In the genomic region with DNA sequence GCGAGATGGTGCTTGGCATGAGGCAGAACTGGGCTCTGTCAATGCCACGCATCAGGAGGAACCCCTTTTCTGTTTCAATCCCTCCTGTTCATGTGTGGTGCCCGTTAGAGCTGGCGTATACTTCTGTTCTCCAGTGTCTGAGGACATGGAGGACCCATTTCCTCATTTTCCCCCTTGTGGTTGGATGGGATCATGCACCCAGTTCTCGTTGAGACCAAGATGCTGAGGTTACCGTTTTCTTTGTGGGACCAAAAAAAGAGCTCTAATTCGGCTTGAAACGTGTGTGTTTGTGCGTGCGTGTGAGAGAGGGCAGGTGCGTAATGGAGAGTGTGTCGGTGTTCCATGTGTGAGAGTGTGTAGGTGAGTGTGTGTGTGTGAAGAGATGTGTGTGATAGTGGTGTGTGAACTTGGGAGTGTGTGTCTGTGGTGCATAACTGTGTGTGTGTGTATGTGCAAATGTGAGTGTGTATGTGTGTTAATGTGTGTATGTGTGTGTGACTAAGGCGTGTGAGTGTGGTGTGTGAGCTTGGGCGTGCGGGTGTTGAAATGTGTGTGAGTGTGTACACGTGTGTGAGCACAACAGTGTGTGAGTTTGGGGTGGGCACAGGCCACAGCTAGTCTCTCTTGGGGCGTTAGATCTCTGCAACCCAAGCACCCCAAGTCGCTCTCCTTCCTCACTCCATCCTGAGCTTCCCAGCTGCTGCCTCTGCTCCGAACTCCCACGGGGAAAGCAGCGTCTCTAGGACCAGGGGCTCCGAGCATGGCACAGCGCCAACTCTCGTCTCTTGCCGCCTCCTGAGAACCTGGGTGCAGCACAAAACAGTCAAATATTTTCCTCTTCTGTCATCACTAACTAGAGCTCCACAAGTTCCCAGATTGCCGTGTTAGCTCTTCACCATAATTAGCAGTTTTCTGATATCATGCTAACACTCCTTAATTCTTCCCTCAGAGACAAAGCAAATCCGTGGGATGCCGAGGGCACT, we compare ENCODE assay signal across 9 cellular contexts.
DNase-seq lines count a peak whose midpoint lies in the region; ATAC-seq and TF ChIP-seq lines count a peak whose summit lies in the region.
"Had no signal": no experiment of that assay in that cellular context is flagged by ENCODE, and none has a peak within 500 bp of the region (broad histone marks: within the 10 kb centered on the region; RNA-seq: fewer than 3 reads in every experiment).

No MANE protein-coding gene starts in this region.

- H3K27me3 ChIP-seq in osteoblast (ENCODE audit: insufficient read depth, low read length), result peaks cover 3% of the 10 kb centered on the region
- H3K27me3 ChIP-seq: neutrophil had no signal

- H3K36me3 Mint-ChIP-seq in activated naive CD4-positive, alpha-beta T cell treated with anti-CD3 and anti-CD28 coated beads for 36 hours (ENCODE audit: low read depth), result no peaks in the 10 kb centered on the region
- H3K36me3 Mint-ChIP-seq in effector memory CD8-positive, alpha-beta T cell (ENCODE audit: insufficient read depth), result no peaks in the 10 kb centered on the region

- H3K27me3 Mint-ChIP-seq in activated naive CD4-positive, alpha-beta T cell treated with anti-CD3 and anti-CD28 coated beads for 36 hours (ENCODE audit: low read depth), result peaks cover 18% of the 10 kb centered on the region
- peaks cover 18 to 53% of the 10 kb centered on the region in 2 donors for H3K27me3 Mint-ChIP-seq in effector memory CD8-positive, alpha-beta T cell

- intact Hi-C loops in activated naive CD4-positive, alpha-beta T cell treated with anti-CD3 and anti-CD28 coated beads for 36 hours (cut with micrococcal nuclease), result no loop called here

- no peak overlapping the region for H3K4me2 ChIP-seq in osteoblast (ENCODE audit: insufficient read depth, low read length)

- no peak for ATAC-seq in effector memory CD8-positive, alpha-beta T cell (replicated peaks)
- no peak for ATAC-seq in HG02642 (IDR thresholded peaks at IDR 0.05; ENCODE audit: poor library complexity, unreplicated experiment)

- H3K36me3 ChIP-seq in osteoblast (ENCODE audit: insufficient read depth, low read length), result no peaks in the 10 kb centered on the region
- H3K36me3 ChIP-seq: neutrophil had no signal

- H3K27ac ChIP-seq in osteoblast (ENCODE audit: low read depth, low read length), result no peak overlapping the region
- H3K27ac ChIP-seq: neutrophil had no signal

- H3K4me1 ChIP-seq in osteoblast (ENCODE audit: insufficient read depth, low read length), result peaks cover 9% of the 10 kb centered on the region

- H3K4me3 Mint-ChIP-seq in activated naive CD4-positive, alpha-beta T cell treated with anti-CD3 and anti-CD28 coated beads for 36 hours, result no peak overlapping the region
- H3K4me3 Mint-ChIP-seq in effector memory CD8-positive, alpha-beta T cell, result no peak overlapping the region

- CTCF ChIA-PET in activated naive CD4-positive, alpha-beta T cell treated with anti-CD3 and anti-CD28 coated beads for 36 hours (lab: Charles Lee), result interaction anchor here (0.9 to 3.3 kb wide), 7 partner anchors 14 to 687 kb away, joined by 3 to 31 read pairs (median 3); no protein-coding TSS in a partner anchor

- no peaks in the 10 kb centered on the region for H3K9me3 Mint-ChIP-seq in activated naive CD4-positive, alpha-beta T cell treated with anti-CD3 and anti-CD28 coated beads for 36 hours
- H3K9me3 Mint-ChIP-seq in effector memory CD8-positive, alpha-beta T cell, result no peaks in the 10 kb centered on the region

- H3K4me3 ChIP-seq in osteoblast (ENCODE audit: insufficient read depth, low read length), result no peak overlapping the region

- peak; percentile 42 for DNase-seq in activated naive CD4-positive, alpha-beta T cell treated with anti-CD3 and anti-CD28 coated beads for 36 hours
- DNase-seq in activated naive CD4-positive, alpha-beta T cell treated with Interleukin-2 at 50 U/mL for 16 hours, result no peak
- DNase-seq in NCI-H1694 (lab: John Stamatoyannopoulos, UW) (peak; percentile 23), cerebellar cortex (ENCODE audit: low spot score) (peak; percentile 24), osteoblast (ENCODE audit: insufficient read length, low spot score, missing footprints) (no peak), T-helper 9 cell (no peak)
- no peak for DNase-seq in effector memory CD8-positive, alpha-beta T cell

- no peak overlapping the region for H2AFZ ChIP-seq in osteoblast (ENCODE audit: low read length)

- peaks cover 2% of the 10 kb centered on the region for H3K4me1 Mint-ChIP-seq in activated naive CD4-positive, alpha-beta T cell treated with anti-CD3 and anti-CD28 coated beads for 36 hours (ENCODE audit: low read depth)
- H3K4me1 Mint-ChIP-seq in effector memory CD8-positive, alpha-beta T cell (ENCODE audit: low read depth in 2 of 2), result peaks cover 2 to 4% of the 10 kb centered on the region in 2 donors

- peak; percentile 49 for TF ChIP-seq CTCF in osteoblast (IDR thresholded peaks at IDR 0.05; ENCODE audit: extremely low read depth, low read depth, low read length)

- H3K79me2 ChIP-seq in osteoblast (ENCODE audit: insufficient read depth, low read length), result no peaks in the 10 kb centered on the region

- H3K9me3 ChIP-seq in osteoblast (ENCODE audit: low read depth, low read length), result no peaks in the 10 kb centered on the region
- H3K9me3 ChIP-seq: neutrophil had no signal

- H4K20me1 ChIP-seq in osteoblast (ENCODE audit: insufficient read depth, low read length), result no peaks in the 10 kb centered on the region

- H3K27ac Mint-ChIP-seq in activated naive CD4-positive, alpha-beta T cell treated with anti-CD3 and anti-CD28 coated beads for 36 hours, result no peak overlapping the region
- no peak overlapping the region for H3K27ac Mint-ChIP-seq in effector memory CD8-positive, alpha-beta T cell

Comparison
In these comparisons a context has a peak if more than half of its experiments do, and no peak if none do; other contexts are left out.
1. DNase-seq: peak in activated naive CD4-positive, alpha-beta T cell treated with anti-CD3 and anti-CD28 coated beads for 36 hours (single experiment), NCI-H1694 (single experiment) and cerebellar cortex (single experiment); none in activated naive CD4-positive, alpha-beta T cell treated with Interleukin-2 at 50 U/mL for 16 hours (single experiment), osteoblast (single experiment), effector memory CD8-positive, alpha-beta T cell (0 of 3) and T-helper 9 cell (single experiment).